8 cellular contexts compared by ENCODE assay signal in the genomic region with DNA sequence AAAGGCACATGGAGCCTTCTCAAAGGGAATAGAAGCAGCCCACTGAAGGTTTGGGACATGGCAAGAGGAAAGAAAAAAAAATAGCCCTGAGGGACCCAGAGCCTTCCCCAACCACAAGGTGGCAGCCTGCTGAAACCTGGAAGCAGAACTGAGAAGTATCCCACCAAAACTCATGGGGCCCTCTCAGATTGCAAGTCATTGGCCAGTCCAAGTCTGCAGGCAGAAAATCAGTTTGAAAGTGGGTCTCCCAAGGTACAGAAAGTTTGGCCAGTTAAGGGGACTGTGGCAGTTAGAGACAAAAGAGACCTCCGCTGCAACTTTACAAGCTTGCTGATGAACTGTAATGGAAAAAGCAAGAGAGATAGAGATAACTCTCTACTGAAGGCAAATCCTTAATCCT.
A peak's percentile ranks its signal among the peaks of the same experiment; 100 is the strongest.
DNase-seq lines count a peak whose midpoint lies in the region; ATAC-seq and TF ChIP-seq lines count a peak whose summit lies in the region.

No MANE protein-coding gene starts in this region.

- H3K27ac ChIP-seq in foreskin keratinocyte: no peak overlapping the region

- peak; percentile 50 for DNase-seq in Right ventricle myocardium superior
- no peak for DNase-seq in cardiac septum (ENCODE audit: low spot score)
- DNase-seq in NOMO-1 (lab: John Stamatoyannopoulos, UW; ENCODE audit: unreplicated experiment in 2 of 2): peak; percentile 67
- peak; percentile 55 for DNase-seq in activated CD8-positive, alpha-beta memory T cell treated with anti-CD3 and anti-CD28 coated beads, Interleukin-2, amount 50 U/mL, for 48 hours
- no peak for DNase-seq in foreskin keratinocyte
- DNase-seq in stimulated activated CD4-positive, alpha-beta T cell treated with anti-CD3 and anti-CD28 coated beads, Interleukin-12 subunit alpha, Interleukin-12 subunit beta, amount 100 ng/mL, for 4 hours: peak; percentile 37
- no peak for DNase-seq in NCI-H2227 (lab: John Stamatoyannopoulos, UW; ENCODE audit: unreplicated experiment)

- no peaks in the 10 kb centered on the region for H3K27me3 ChIP-seq in foreskin keratinocyte

- peak; percentile 51 for ATAC-seq in Right ventricle myocardium superior (ENCODE audit: poor library complexity)
- peak; percentile 92 for ATAC-seq in HG02870 (IDR thresholded peaks at IDR 0.05; ENCODE audit: unreplicated experiment)
- ATAC-seq in foreskin keratinocyte: peak; percentile 77

- peaks cover 9% of the 10 kb centered on the region for H3K4me1 ChIP-seq in foreskin keratinocyte

- intact Hi-C loops in Right ventricle myocardium superior (cut with DNase I) (no loop called here), cardiac septum (cut with DNase I) (loop anchor here (5.0 to 10.0 kb wide), 2 partner anchors 155 to 288 kb away; partner anchors contain the start of gene ANTXR2)

- TF ChIP-seq CTCF in foreskin keratinocyte (conservative IDR thresholded peaks at IDR 0.05): peak; percentile 65

Comparison
In these comparisons a context has a peak if more than half of its experiments do, and no peak if none do; other contexts are left out.
1. DNase-seq: peak in Right ventricle myocardium superior (single experiment), NOMO-1 (2 of 2), activated CD8-positive, alpha-beta memory T cell treated with anti-CD3 and anti-CD28 coated beads, Interleukin-2, amount 50 U/mL, for 48 hours (single experiment) and stimulated activated CD4-positive, alpha-beta T cell treated with anti-CD3 and anti-CD28 coated beads, Interleukin-12 subunit alpha, Interleukin-12 subunit beta, amount 100 ng/mL, for 4 hours (single experiment); none in cardiac septum (single experiment), foreskin keratinocyte (0 of 2) and NCI-H2227 (single experiment).
2. Peak in every context shown above with its lines, with median percentiles within 50 percentile points of each other: ATAC-seq.